Comparison of ENCODE assay signal across 10 cellular contexts in genomic region chr7:150769768-150770167, GRCh38. TPM values are rescaled to one million over a fixed set of nuclear protein-coding genes. Genes with fewer than 3 reads are reported as not detected.
"Had no signal": no experiment of that assay in that cellular context is flagged by ENCODE, and none has a peak within 500 bp of the region (broad histone marks: within the 10 kb centered on the region; RNA-seq: fewer than 3 reads in every experiment).

No MANE protein-coding gene starts in this region.

- DNase-seq: H9, HCEC 1CT, IMR-90, KG1 had no signal

- ATAC-seq: GM23338, K562 had no signal

- H3K4me3 ChIP-seq: GM23338, K562 had no signal

- FAIRE-seq: H1, H54, K562 had no signal

- H3K27ac ChIP-seq: HL-60 had no signal

- H3K4me2 ChIP-seq: GM23338 had no signal

- H2AFZ ChIP-seq: GM23338 had no signal

RNA-seq across cellular contexts. Expression of gene TMEM176B, which starts 30.4 kb away (rescaled TPM):
- total RNA-seq: HT1080, IMR-90 had no signal
- polyA plus RNA-seq: IMR-90 had no signal

RNA-seq across cellular contexts. Expression of gene TMEM176A, which starts 30.8 kb away (rescaled TPM):
- total RNA-seq: GM23338, H9, HT1080, IMR-90 had no signal
- polyA plus RNA-seq: IMR-90, K562 had no signal

RNA-seq across cellular contexts. Expression of gene GIMAP5, which starts 32.5 kb away (rescaled TPM):
- total RNA-seq: GM23338, H1, H9, IMR-90 had no signal
- polyA plus RNA-seq: GM23338, H1, IMR-90, K562 had no signal

RNA-seq across cellular contexts. Expression of gene GIMAP1, which starts 53.4 kb away (rescaled TPM):
- total RNA-seq: GM23338, H1, H9, HT1080, IMR-90 had no signal
- polyA plus RNA-seq: GM23338, H1, IMR-90 had no signal
